ENCODE assay signal across 28 cellular contexts in the genomic region with DNA sequence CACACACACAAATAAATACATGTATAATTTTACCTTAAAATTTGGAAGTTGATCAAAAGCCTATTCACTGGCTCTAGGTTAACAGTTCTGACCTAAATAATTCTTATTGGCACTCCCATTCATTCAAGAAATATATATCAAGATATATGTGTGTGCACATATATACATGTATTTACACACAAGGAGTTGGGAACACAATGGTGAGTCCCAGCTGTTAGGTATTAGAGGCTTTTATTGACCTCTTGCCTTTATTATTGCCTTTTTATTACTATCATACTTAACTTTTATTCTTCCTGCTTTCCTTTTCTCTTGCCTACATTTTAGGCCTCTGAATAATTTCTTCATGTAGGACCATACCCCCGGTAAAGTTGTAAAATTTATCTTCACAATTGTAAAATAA. TPM values are rescaled to one million over a fixed set of nuclear protein-coding genes. Genes with fewer than 3 reads are reported as not detected.
"Had no signal": no experiment of that assay in that cellular context is flagged by ENCODE, and none has a peak within 500 bp of the region (broad histone marks: within the 10 kb centered on the region; RNA-seq: fewer than 3 reads in every experiment).

No MANE protein-coding gene starts in this region.

- H3K36me3 ChIP-seq: stomach, suprapubic skin, thoracic aorta, thyroid gland, tibial nerve, transverse colon, upper lobe of left lung, upper lobe of right lung, uterus, vagina had no signal

- H3K27ac ChIP-seq: stomach, suprapubic skin, testis, thoracic aorta, thyroid gland, tibial artery, tibial nerve, transverse colon, upper lobe of left lung, upper lobe of right lung, uterus, vagina had no signal

- FAIRE-seq: urothelium cell line had no signal

- H3K9me3 ChIP-seq: testis, thyroid gland, uterus, vagina had no signal

- H3K4me3 ChIP-seq: stomach, suprapubic skin, testis, thoracic aorta, thyroid gland, tibial artery, tibial nerve, transverse colon, upper lobe of left lung, upper lobe of right lung, uterus, vagina had no signal

- H3K27me3 ChIP-seq: stomach, suprapubic skin, testis, thyroid gland, tibial artery, tibial nerve, transverse colon, upper lobe of left lung, upper lobe of right lung, uterus, vagina had no signal

- DNase-seq: stimulated activated CD4-positive, alpha-beta T cell treated with anti-CD3 and anti-CD28 coated beads, Interleukin-2, amount 100 ng/mL, for 48 hours; stimulated activated CD4-positive, alpha-beta T cell treated with anti-CD3 and anti-CD28 coated beads, Interleukin-4, amount 100 ng/mL, for 1 hour; stimulated activated CD4-positive, alpha-beta T cell treated with anti-CD3 and anti-CD28 coated beads, Interleukin-4, amount 100 ng/mL, for 24 hours; stimulated activated CD4-positive, alpha-beta T cell treated with anti-CD3 and anti-CD28 coated beads, Interleukin-4, amount 100 ng/mL, for 4 hours; stimulated activated CD8-positive, alpha-beta memory T cell treated with anti-CD3 and anti-CD28 coated beads, Interleukin-4, amount 100 ng/mL, for 48 hours; stimulated activated naive B cell treated with anti-CD40 and anti-IgM and Interleukin-4, amounts not matched to agents 10 μg/mL and 1 μg/mL and 100 μg/mL, for 72 hours; stimulated activated naive CD4-positive, alpha-beta T cell; stimulated activated naive CD4-positive, alpha-beta T cell treated with Interleukin-2 at 50 U/mL for 16 hours; stimulated activated naive CD8-positive, alpha-beta T cell treated with anti-CD3 and anti-CD28 coated beads, Interleukin-15, Interleukin-2, amounts not matched to agents 100 U/mL and 50 U/mL, for 24 hours; stomach; substantia nigra; testis; thyroid gland; tibial artery; transverse colon; trophoblast cell; upper lobe of left lung; upper lobe of right lung; uterus had no signal

- H3K9me3 Mint-ChIP-seq: type B pancreatic cell had no signal

- ATAC-seq: stimulated activated effector memory CD8-positive, alpha-beta T cell treated with anti-CD3 and anti-CD28 coated beads, Interleukin-12 subunit alpha, Interleukin-12 subunit beta, amount 100 ng/mL, for 72 hours; stimulated activated memory B cell treated with anti-CD40 and anti-IgM and Interleukin-4, amounts not matched to agents 10 μg/mL and 1 μg/mL and 100 μg/mL, for 72 hours; stimulated activated naive B cell treated with anti-CD40 and anti-IgM and Interleukin-4, amounts not matched to agents 10 μg/mL and 1 μg/mL and 100 μg/mL, for 72 hours; stimulated activated naive CD8-positive, alpha-beta T cell treated with anti-CD3 and anti-CD28 coated beads, Interleukin-15, Interleukin-2, amounts not matched to agents 100 U/mL and 50 U/mL, for 24 hours; upper lobe of right lung had no signal

- H3K4me3 Mint-ChIP-seq: stimulated activated effector memory CD8-positive, alpha-beta T cell treated with anti-CD3 and anti-CD28 coated beads, Interleukin-12 subunit alpha, Interleukin-12 subunit beta, amount 100 ng/mL, for 72 hours; stimulated activated memory B cell treated with anti-CD40 and anti-IgM and Interleukin-4, amounts not matched to agents 10 μg/mL and 1 μg/mL and 100 μg/mL, for 72 hours; stimulated activated naive B cell treated with anti-CD40 and anti-IgM and Interleukin-4, amounts not matched to agents 10 μg/mL and 1 μg/mL and 100 μg/mL, for 72 hours; stimulated activated naive CD8-positive, alpha-beta T cell treated with anti-CD3 and anti-CD28 coated beads, Interleukin-15, Interleukin-2, amounts not matched to agents 100 ng/mL and 50 ng/mL, for 24 hours; type B pancreatic cell had no signal

- H3K27ac Mint-ChIP-seq: stimulated activated effector memory CD8-positive, alpha-beta T cell treated with anti-CD3 and anti-CD28 coated beads, Interleukin-12 subunit alpha, Interleukin-12 subunit beta, amount 100 ng/mL, for 72 hours; stimulated activated memory B cell treated with anti-CD40 and anti-IgM and Interleukin-4, amounts not matched to agents 10 μg/mL and 1 μg/mL and 100 μg/mL, for 72 hours; stimulated activated naive B cell treated with anti-CD40 and anti-IgM and Interleukin-4, amounts not matched to agents 10 μg/mL and 1 μg/mL and 100 μg/mL, for 72 hours; stimulated activated naive CD8-positive, alpha-beta T cell treated with anti-CD3 and anti-CD28 coated beads, Interleukin-15, Interleukin-2, amounts not matched to agents 100 ng/mL and 50 ng/mL, for 24 hours; type B pancreatic cell had no signal

- H3K4me1 ChIP-seq: stomach, suprapubic skin, testis, thyroid gland, tibial artery, tibial nerve, transverse colon, upper lobe of right lung, uterus, vagina had no signal

- H3K27me3 Mint-ChIP-seq: stimulated activated memory B cell treated with anti-CD40 and anti-IgM and Interleukin-4, amounts not matched to agents 10 μg/mL and 1 μg/mL and 100 μg/mL, for 72 hours; stimulated activated naive B cell treated with anti-CD40 and anti-IgM and Interleukin-4, amounts not matched to agents 10 μg/mL and 1 μg/mL and 100 μg/mL, for 72 hours; stimulated activated naive CD8-positive, alpha-beta T cell treated with anti-CD3 and anti-CD28 coated beads, Interleukin-15, Interleukin-2, amounts not matched to agents 100 ng/mL and 50 ng/mL, for 24 hours had no signal

- H3K4me1 Mint-ChIP-seq: stimulated activated memory B cell treated with anti-CD40 and anti-IgM and Interleukin-4, amounts not matched to agents 10 μg/mL and 1 μg/mL and 100 μg/mL, for 72 hours; stimulated activated naive B cell treated with anti-CD40 and anti-IgM and Interleukin-4, amounts not matched to agents 10 μg/mL and 1 μg/mL and 100 μg/mL, for 72 hours had no signal

RNA-seq across cellular contexts. Expression of gene CCDC152, which starts 25.0 kb away (rescaled TPM):
- total RNA-seq: vagina had no signal
